Comparison of ENCODE assay signal across 9 cellular contexts in genomic region chr20:46767127-46767761, GRCh38. TPM values are rescaled to one million over a fixed set of nuclear protein-coding genes. Genes with fewer than 3 reads are reported as not detected.
DNase-seq lines count a peak whose midpoint lies in the region; ATAC-seq and TF ChIP-seq lines count a peak whose summit lies in the region.
"Had no signal": no experiment of that assay in that cellular context is flagged by ENCODE, and none has a peak within 500 bp of the region (broad histone marks: within the 10 kb centered on the region; RNA-seq: fewer than 3 reads in every experiment).

No MANE protein-coding gene starts in this region.

- H3K9me3 ChIP-seq in osteoblast (ENCODE audit: low read depth, low read length): no peaks in the 10 kb centered on the region

- peak; percentile 77 for TF ChIP-seq CTCF in osteoblast (IDR thresholded peaks at IDR 0.05; ENCODE audit: extremely low read depth, low read depth, low read length)

- no peak overlapping the region for H2AFZ ChIP-seq in osteoblast (ENCODE audit: low read length)

- no peak overlapping the region for H3K4me3 ChIP-seq in H7 (ENCODE audit: insufficient read depth, low read depth, low read length)
- H3K4me3 ChIP-seq in osteoblast (ENCODE audit: insufficient read depth, low read length): no peak overlapping the region

- no peak overlapping the region for H3K4me2 ChIP-seq in osteoblast (ENCODE audit: insufficient read depth, low read length)

- H3K36me3 ChIP-seq in H7 (replicated peaks; ENCODE audit: control insufficient read depth, insufficient read depth, low read length) (no peaks in the 10 kb centered on the region), osteoblast (ENCODE audit: insufficient read depth, low read length) (no peaks in the 10 kb centered on the region)

- H3K27me3 ChIP-seq in H7 (ENCODE audit: control insufficient read depth, insufficient read depth, low read length): no peaks in the 10 kb centered on the region
- peaks cover 2% of the 10 kb centered on the region for H3K27me3 ChIP-seq in osteoblast (ENCODE audit: insufficient read depth, low read length)

- no peak for ATAC-seq in GM18511 (IDR thresholded peaks at IDR 0.05; ENCODE audit: unreplicated experiment)
- ATAC-seq: T-cell had no signal

- H3K27ac ChIP-seq in osteoblast (ENCODE audit: low read depth, low read length): no peak overlapping the region

- in situ Hi-C loops in Caki2 (cut with HindIII; ENCODE audit: low pct_unique_long_range_greater_than_20kb, low sequenced_read_pairs): no loop called here

- H3K4me1 ChIP-seq in osteoblast (ENCODE audit: insufficient read depth, low read length): peaks cover 4% of the 10 kb centered on the region

- no peaks in the 10 kb centered on the region for H4K20me1 ChIP-seq in osteoblast (ENCODE audit: insufficient read depth, low read length)

- H3K79me2 ChIP-seq in osteoblast (ENCODE audit: insufficient read depth, low read length): no peaks in the 10 kb centered on the region

- peak; percentile 11 for DNase-seq in Caki2 (ENCODE audit: low read depth)
- DNase-seq in H7: peak; percentile 83
- DNase-seq in NCI-H526 treated with DMSO at 0.1 percent for 48 hours (lab: John Stamatoyannopoulos, UW): peak; percentile 22
- peak; percentile 14 for DNase-seq in cerebellar cortex (ENCODE audit: low spot score)
- peak; percentile 90 for DNase-seq in osteoblast (ENCODE audit: insufficient read length, low spot score, missing footprints)
- DNase-seq in NK-92 (lab: John Stamatoyannopoulos, UW; ENCODE audit: unreplicated experiment): no peak
- no peak for DNase-seq in NOMO-1 treated with dmso at 0.1 percent for 144 hours (lab: John Stamatoyannopoulos, UW; ENCODE audit: unreplicated experiment)

RNA-seq across cellular contexts. Expression of gene SLC2A10, which starts 57.8 kb away (rescaled TPM):
- total RNA-seq in Caki2 (2014; rRNA removed; shearing (Covaris generic); ENCODE audit: low replicate concordance): 7.9 TPM in 2 replicates
- total RNA-seq in H7 (2014; rRNA removed; shearing (Covaris generic)): 7.4 and 9.5 TPM in 2 replicates
- 44.2 and 47.4 TPM in 2 replicates for total RNA-seq in osteoblast

Comparison
In these comparisons a context has a peak if more than half of its experiments do, and no peak if none do; other contexts are left out.
1. DNase-seq: peak in Caki2 (single experiment), H7 (single experiment), NCI-H526 treated with DMSO at 0.1 percent for 48 hours (single experiment), cerebellar cortex (single experiment) and osteoblast (single experiment); none in NK-92 (single experiment) and NOMO-1 treated with dmso at 0.1 percent for 144 hours (single experiment).